10 cellular contexts compared by ENCODE assay signal in genomic region chr5:180618830-180619562, GRCh38. TPM values are rescaled to one million over a fixed set of nuclear protein-coding genes. Genes with fewer than 3 reads are reported as not detected.
DNase-seq lines count a peak whose midpoint lies in the region; ATAC-seq and TF ChIP-seq lines count a peak whose summit lies in the region.
"Had no signal": no experiment of that assay in that cellular context is flagged by ENCODE, and none has a peak within 500 bp of the region (broad histone marks: within the 10 kb centered on the region; RNA-seq: fewer than 3 reads in every experiment).

No MANE protein-coding gene starts in this region.

- no peaks in the 10 kb centered on the region for H4K20me1 ChIP-seq in GM23338 (replicated peaks; ENCODE audit: insufficient read depth)
- H4K20me1 ChIP-seq in osteoblast (ENCODE audit: insufficient read depth, low read length), result no peaks in the 10 kb centered on the region

- no peaks in the 10 kb centered on the region; the same call in 2 of the 3 replicates for H3K9me3 Mint-ChIP-seq in GM23338

- H3K27me3 ChIP-seq in GM23338 (ENCODE audit: insufficient read depth) (peaks cover 9% of the 10 kb centered on the region; the same call in 1 of the 2 replicates), ectodermal cell (ENCODE audit: control insufficient read depth, insufficient read depth, low read length, poor library complexity, severe bottlenecking) (peaks cover 17% of the 10 kb centered on the region), osteoblast (ENCODE audit: insufficient read depth, low read length) (no peaks in the 10 kb centered on the region)

- no peak overlapping the region for H3K27ac ChIP-seq in GM23338 (ENCODE audit: low read depth)
- no peak overlapping the region for H3K27ac ChIP-seq in ectodermal cell (ENCODE audit: insufficient read depth, low read depth, low read length, poor library complexity, severe bottlenecking)
- no peak overlapping the region for H3K27ac ChIP-seq in osteoblast (ENCODE audit: low read depth, low read length)
- H3K27ac ChIP-seq: neutrophil had no signal

- DNase-seq in GM23338 (ENCODE audit: low spot score), result peak; percentile 83
- DNase-seq in SKM-1 treated with dmso at 0.1 percent for 144 hours (lab: John Stamatoyannopoulos, UW; ENCODE audit: unreplicated experiment), result peak; percentile 38
- DNase-seq in osteoblast (ENCODE audit: insufficient read length, low spot score, missing footprints), result peak; percentile 99
- no peak for DNase-seq in NK-92 (lab: John Stamatoyannopoulos, UW; ENCODE audit: unreplicated experiment)

- peaks cover 3% of the 10 kb centered on the region; the same call in 1 of the 3 replicates for H3K36me3 Mint-ChIP-seq in GM23338 (ENCODE audit: low read depth)

- H3K4me2 ChIP-seq in GM23338, result peak overlapping the region; percentile 87
- H3K4me2 ChIP-seq in osteoblast (ENCODE audit: insufficient read depth, low read length), result peak overlapping the region; percentile 69

- no peaks in the 10 kb centered on the region for H3K4me1 ChIP-seq in GM23338 (ENCODE audit: insufficient read depth)
- H3K4me1 ChIP-seq in ectodermal cell (ENCODE audit: control insufficient read depth, insufficient read depth, low read length), result no peaks in the 10 kb centered on the region
- H3K4me1 ChIP-seq in osteoblast (ENCODE audit: insufficient read depth, low read length), result no peaks in the 10 kb centered on the region

- H2AFZ ChIP-seq in GM23338 (peak overlapping the region; percentile 87), osteoblast (ENCODE audit: low read length) (no peak overlapping the region)

- TF ChIP-seq CTCF in GM23338 (conservative IDR thresholded peaks at IDR 0.05; ENCODE audit: low read depth in 2 of 2), result peak; percentile 41 to 78
- peak; percentile 23 for TF ChIP-seq CTCF in osteoblast (IDR thresholded peaks at IDR 0.05; ENCODE audit: extremely low read depth, low read depth, low read length)

- no peaks in the 10 kb centered on the region for H3K9me3 ChIP-seq in ectodermal cell (ENCODE audit: control insufficient read depth, low read length)
- H3K9me3 ChIP-seq in osteoblast (ENCODE audit: low read depth, low read length), result no peaks in the 10 kb centered on the region
- H3K9me3 ChIP-seq: neutrophil had no signal

- no peaks in the 10 kb centered on the region for H3K9me2 ChIP-seq in GM23338 (ENCODE audit: insufficient read depth)

- H3K79me2 ChIP-seq in GM23338 (replicated peaks; ENCODE audit: insufficient read depth) (no peaks in the 10 kb centered on the region), osteoblast (ENCODE audit: insufficient read depth, low read length) (no peaks in the 10 kb centered on the region)

- H3K4me3 ChIP-seq in GM23338, result peak overlapping the region; percentile 71
- peak overlapping the region; percentile 58 for H3K4me3 ChIP-seq in ectodermal cell (ENCODE audit: insufficient read depth, low read depth, low read length)
- peak overlapping the region; percentile 49 for H3K4me3 ChIP-seq in osteoblast (ENCODE audit: insufficient read depth, low read length)

- peaks cover 15% of the 10 kb centered on the region for H3K27me3 Mint-ChIP-seq in GM23338 (ENCODE audit: insufficient read depth, low read depth, poor library complexity)

- H3K36me3 ChIP-seq in GM23338 (ENCODE audit: insufficient read depth), result no peaks in the 10 kb centered on the region
- H3K36me3 ChIP-seq in ectodermal cell (ENCODE audit: control insufficient read depth, insufficient read depth, low read length), result no peaks in the 10 kb centered on the region
- H3K36me3 ChIP-seq in osteoblast (ENCODE audit: insufficient read depth, low read length), result no peaks in the 10 kb centered on the region
- H3K36me3 ChIP-seq: neutrophil had no signal

- ATAC-seq in GM23338 (peak; percentile 78), GM18907 (IDR thresholded peaks at IDR 0.05; ENCODE audit: unreplicated experiment) (no peak), HG03196 (IDR thresholded peaks at IDR 0.05; ENCODE audit: unreplicated experiment) (no peak), HG02884 (IDR thresholded peaks at IDR 0.05; ENCODE audit: unreplicated experiment) (no peak)

- H3K27ac Mint-ChIP-seq in GM23338, result no peak overlapping the region

- H3F3A ChIP-seq in GM23338 (replicated peaks; ENCODE audit: low read depth), result no peaks in the 10 kb centered on the region

- WGBS in ectodermal cell, 2 experiments, result 3% methylated on average over 90 of the region's 90 CpGs

- peaks cover 5% of the 10 kb centered on the region; the same call in 2 of the 3 replicates for H3K4me1 Mint-ChIP-seq in GM23338

- peak overlapping the region; percentile 69 for H3K4me3 Mint-ChIP-seq in GM23338

TF ChIP-seq in GM23338, 12 proteins besides CTCF, POLR2A, EP300 and RAD21:
- TF ChIP-seq EZH2 (IDR thresholded peaks at IDR 0.05; ENCODE audit: low read depth, unreplicated experiment), result peak; percentile 12
- TF ChIP-seq JUNB (IDR thresholded peaks at IDR 0.05; ENCODE audit: unreplicated experiment), result no peak

RNA-seq across cellular contexts. Expression of gene SCGB3A1, which starts 27.7 kb away (rescaled TPM):
- not detected in 2 replicates for total RNA-seq in GM23338 (2014; rRNA removed; shearing (Covaris generic))
- not detected in 2 replicates for polyA plus RNA-seq in GM23338 (2016; fragmentation: Nextera tagmentation; extraction: Ambion mirVana)
- polyA plus RNA-seq in ectodermal cell (2013, experiment 1 of 4), result not detected
- polyA plus RNA-seq in ectodermal cell (2013, experiment 2 of 4), result not detected
- polyA plus RNA-seq in ectodermal cell (2013, experiment 3 of 4), result not detected
- polyA plus RNA-seq in ectodermal cell (2013, experiment 4 of 4), result not detected
- total RNA-seq in osteoblast, result not detected in 2 replicates
- total RNA-seq: RPMI7951 had no signal

RNA-seq across cellular contexts. Expression of gene FLT4, which starts 30.4 kb away (rescaled TPM):
- 13.8 and 17.3 TPM in 2 replicates for total RNA-seq in GM23338 (2014; rRNA removed; shearing (Covaris generic))
- polyA plus RNA-seq in GM23338 (2016; fragmentation: Nextera tagmentation; extraction: Ambion mirVana), result 2.6 and 3.4 TPM in 2 replicates
- polyA plus RNA-seq in ectodermal cell (2013, experiment 1 of 4), result 7.8 TPM
- 6.6 TPM for polyA plus RNA-seq in ectodermal cell (2013, experiment 2 of 4)
- polyA plus RNA-seq in ectodermal cell (2013, experiment 3 of 4), result 7.2 TPM
- polyA plus RNA-seq in ectodermal cell (2013, experiment 4 of 4), result 6.8 TPM
- total RNA-seq in osteoblast, result not detected in 2 replicates
- total RNA-seq: RPMI7951 had no signal

Comparison
In these comparisons a context has a peak if more than half of its experiments do, and no peak if none do; other contexts are left out.
1. RNA of gene FLT4, which starts 30.4 kb away (total RNA-seq): 13.8 to 17.3 TPM in GM23338; not detected in osteoblast; every median in the first group is over 10 times any median in the second.
2. Peak in every context shown above with its lines, with median percentiles within 50 percentile points of each other: H3K4me3 ChIP-seq.